Comparison of ENCODE assay signal across 8 cellular contexts in the genomic region with DNA sequence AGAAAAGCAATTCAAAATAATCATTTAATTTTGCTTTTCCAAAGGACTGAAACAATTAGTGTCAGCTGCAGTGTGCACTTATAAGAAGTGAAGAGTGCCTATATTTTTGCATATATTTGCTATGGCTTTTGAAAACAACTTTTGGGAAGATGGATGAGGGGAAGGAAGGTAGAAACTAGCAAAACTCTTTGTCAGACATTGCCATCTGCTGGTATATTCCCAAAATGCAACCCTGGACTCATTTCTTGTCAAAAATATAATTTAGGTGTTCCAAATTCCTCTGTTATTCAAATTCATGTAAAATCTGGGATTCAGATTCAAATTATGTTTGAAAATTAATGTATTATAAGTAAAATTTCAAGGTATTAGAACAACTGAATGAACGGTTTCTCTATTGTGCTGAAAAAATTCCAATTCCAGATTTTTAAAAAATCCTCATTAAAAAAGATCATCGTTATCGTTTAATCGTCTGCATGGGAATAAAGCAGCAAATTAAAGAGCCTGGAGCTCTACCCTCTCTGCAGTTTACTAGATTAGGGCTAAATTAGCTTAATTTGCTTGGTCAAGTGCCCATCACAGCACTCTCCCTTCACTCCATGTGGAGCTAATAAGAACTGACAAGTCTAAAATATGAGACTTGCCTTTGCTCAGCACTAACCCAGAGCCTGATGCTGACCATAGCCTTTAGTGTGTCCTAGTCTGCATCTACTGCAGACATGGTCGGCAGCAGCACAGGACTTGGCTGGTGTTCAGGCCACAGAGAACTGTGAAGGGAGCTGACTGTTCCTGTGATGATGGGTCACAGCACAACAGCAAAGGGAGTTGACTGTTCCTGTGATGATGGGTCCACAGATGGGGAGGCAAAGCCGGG.
A peak's percentile ranks its signal among the peaks of the same experiment; 100 is the strongest.
DNase-seq lines count a peak whose midpoint lies in the region; ATAC-seq and TF ChIP-seq lines count a peak whose summit lies in the region.

No MANE protein-coding gene starts in this region.

- H3K9me2 ChIP-seq in Loucy (replicated peaks; ENCODE audit: low read depth, low read length) = no peaks in the 10 kb centered on the region

- peaks cover 3% of the 10 kb centered on the region for H3K27me3 Mint-ChIP-seq in type B pancreatic cell

- H4K20me1 ChIP-seq in Loucy (ENCODE audit: insufficient read depth, low read length, poor library complexity, severe bottlenecking) = no peaks in the 10 kb centered on the region

- H3K4me1 ChIP-seq in Loucy (ENCODE audit: insufficient read depth, low read length, poor library complexity, severe bottlenecking) = no peaks in the 10 kb centered on the region

- no peaks in the 10 kb centered on the region for H3K27me3 ChIP-seq in Loucy (ENCODE audit: insufficient read depth, low read length, poor library complexity, severe bottlenecking)

- H3K4me3 Mint-ChIP-seq in type B pancreatic cell = no peak overlapping the region

- H3K4me1 Mint-ChIP-seq in type B pancreatic cell (ENCODE audit: unreplicated experiment) = peaks cover 11% of the 10 kb centered on the region

- H3K36me3 ChIP-seq in Loucy (ENCODE audit: insufficient read depth, low read length) = no peaks in the 10 kb centered on the region

- TF ChIP-seq CTCF in Loucy (conservative IDR thresholded peaks at IDR 0.05; ENCODE audit: low read length) (peak; percentile 78), type B pancreatic cell (conservative IDR thresholded peaks at IDR 0.05) (peak; percentile 93)

- peaks cover 4% of the 10 kb centered on the region for H3K9me3 Mint-ChIP-seq in type B pancreatic cell

- peak; percentile 51 for DNase-seq in NCI-H510A treated with DMSO at 0.1 percent for 48 hours (lab: John Stamatoyannopoulos, UW)
- DNase-seq in NCI-H510A (lab: John Stamatoyannopoulos, UW) = no peak
- peak; percentile 56 for DNase-seq in astrocyte of the hippocampus (ENCODE audit: low read depth, low spot score)
- DNase-seq in iPS-NIHi7 (ENCODE audit: extremely low spot score) = peak; percentile 41
- DNase-seq in type B pancreatic cell (ENCODE audit: extremely low spot score, unreplicated experiment) = no peak

- H3K9ac ChIP-seq in Loucy (ENCODE audit: low read depth, low read length, poor library complexity, severe bottlenecking) = no peak overlapping the region

- H3K9me3 ChIP-seq in Loucy (ENCODE audit: insufficient read depth, low read depth, low read length) = no peaks in the 10 kb centered on the region

- ATAC-seq in GM21619 (IDR thresholded peaks at IDR 0.05; ENCODE audit: unreplicated experiment) = no peak
- no peak for ATAC-seq in HG03025 (IDR thresholded peaks at IDR 0.05; ENCODE audit: low FRiP score, unreplicated experiment)

- no peak overlapping the region for H3K4me3 ChIP-seq in Loucy (ENCODE audit: low read length, poor library complexity, severe bottlenecking)

- H3K79me2 ChIP-seq in Loucy (ENCODE audit: insufficient read depth, low read length) = no peaks in the 10 kb centered on the region

- H3F3A ChIP-seq in Loucy (ENCODE audit: low read depth) = no peaks in the 10 kb centered on the region

- H2AFZ ChIP-seq in Loucy (ENCODE audit: low read length) = no peak overlapping the region

- no peaks in the 10 kb centered on the region for H3K36me3 Mint-ChIP-seq in type B pancreatic cell

- H3K4me2 ChIP-seq in Loucy (ENCODE audit: low read depth, low read length, poor library complexity, severe bottlenecking) = no peak overlapping the region

- no peak overlapping the region for H3K27ac Mint-ChIP-seq in type B pancreatic cell

Comparison
In these comparisons a context has a peak if more than half of its experiments do, and no peak if none do; other contexts are left out.
1. DNase-seq: peak in NCI-H510A treated with DMSO at 0.1 percent for 48 hours (single experiment), astrocyte of the hippocampus (single experiment) and iPS-NIHi7 (single experiment); none in NCI-H510A (single experiment) and type B pancreatic cell (single experiment).